8 cellular contexts compared by ENCODE assay signal in the genomic region with DNA sequence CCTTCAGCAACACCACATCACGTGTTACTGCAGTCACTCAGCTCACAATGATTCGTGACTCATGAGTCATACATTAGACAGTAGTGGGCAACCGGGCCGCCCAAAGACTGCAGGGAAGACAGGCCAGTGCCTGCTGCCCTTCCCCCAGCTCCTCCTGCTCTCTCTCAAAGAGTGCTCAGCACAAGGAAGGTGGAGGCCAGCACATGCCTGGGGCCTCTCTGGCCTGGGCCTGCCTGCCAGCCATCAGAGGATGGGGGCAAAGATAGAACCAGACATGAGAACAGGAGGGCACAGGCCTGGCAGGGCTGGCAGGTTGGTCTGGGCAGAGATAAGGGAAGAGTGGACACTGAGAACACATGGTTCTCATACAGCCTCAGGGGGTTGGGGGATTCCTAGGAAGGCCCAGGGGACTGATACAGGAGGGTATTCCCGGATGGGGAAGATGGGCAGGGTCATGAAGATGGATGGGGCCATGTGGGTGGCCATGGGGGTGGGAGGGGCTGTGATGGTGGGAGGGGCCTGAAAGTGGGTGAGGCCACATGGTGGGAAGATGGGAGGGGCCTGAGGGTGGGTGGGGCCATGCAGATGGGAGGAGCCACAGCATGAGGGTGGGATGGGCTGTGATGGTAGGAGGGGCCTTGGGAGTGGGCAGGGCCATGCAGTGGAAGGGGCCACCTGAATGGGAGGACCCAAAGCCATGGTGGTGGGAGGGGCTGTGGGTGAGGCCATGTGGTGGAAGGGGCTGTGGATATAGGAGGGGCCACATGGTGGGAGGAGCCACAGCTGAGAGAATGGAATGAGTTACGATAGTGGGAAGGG. TPM values are rescaled to one million over a fixed set of nuclear protein-coding genes. Genes with fewer than 3 reads are reported as not detected.
DNase-seq lines count a peak whose midpoint lies in the region; ATAC-seq, FAIRE-seq and TF ChIP-seq lines count a peak whose summit lies in the region.

No MANE protein-coding gene starts in this region.

- in situ Hi-C loops in KBM-7 (cut with MboI; ENCODE audit: low pct_unique_long_range_greater_than_20kb, low sequenced_read_pairs), result loop anchor here (25.0 kb wide), 1 partner anchor 223 kb away; a partner anchor contains a TSS
- in situ Hi-C loops in transverse colon (cut with MboI; ENCODE audit: low pct_ligation_motif_present in 1 of 4, low pct_unique_long_range_greater_than_20kb in 1 of 4, low sequenced_read_pairs in 3 of 4), result loop anchor here in 3 of 4 donors (25.0 kb wide), 1 partner anchor 248 kb away; a partner anchor contains a TSS

- intact Hi-C loops in kidney (cut with DNase I) (loop anchor here (10.0 kb wide), 1 partner anchor 230 kb away; no protein-coding TSS in a partner anchor), transverse colon (cut with DNase I; ENCODE audit: low total_unique reads) (no loop called here)

- peak; percentile 79 for ATAC-seq in activated CD8-positive, alpha-beta memory T cell treated with anti-CD3 and anti-CD28 coated beads, Interleukin-2, amount 10 ng/mL, durations not matched to agents 7 days and 5 days
- ATAC-seq in activated naive CD8-positive, alpha-beta T cell treated with anti-CD3 and anti-CD28 coated beads, Interleukin-2, amount 50 U/mL, for 24 hours, result peak; percentile 21
- no peak for ATAC-seq in HG02571 (IDR thresholded peaks at IDR 0.05; ENCODE audit: unreplicated experiment)

- DNase-seq in activated CD8-positive, alpha-beta memory T cell treated with anti-CD3 and anti-CD28 coated beads, Interleukin-2, amount 10 ng/mL, durations not matched to agents 7 days and 5 days, result peak; percentile 52
- no peak for DNase-seq in activated CD8-positive, alpha-beta memory T cell treated with anti-CD3 and anti-CD28 coated beads, Interleukin-2, amount 50 U/mL, for 48 hours
- DNase-seq in KBM-7, result peak; percentile 32
- DNase-seq in activated naive CD8-positive, alpha-beta T cell treated with anti-CD3 and anti-CD28 coated beads, Interleukin-2, amount 50 U/mL, for 24 hours, result peak; percentile 29
- peak; percentile 85 for DNase-seq in kidney
- no peak for DNase-seq in SIG-M5 treated with dmso at 0.1 percent for 504 hours (lab: John Stamatoyannopoulos, UW; ENCODE audit: unreplicated experiment)
- no peak for DNase-seq in transverse colon

- no peak overlapping the region for H3K27ac ChIP-seq in kidney (ENCODE audit: low read depth in 2 of 2, low read length in 2 of 2)
- H3K27ac ChIP-seq in transverse colon, result no peak overlapping the region

- no peaks in the 10 kb centered on the region for H3K27me3 Mint-ChIP-seq in activated CD8-positive, alpha-beta memory T cell treated with anti-CD3 and anti-CD28 coated beads, Interleukin-2, amount 10 ng/mL, durations not matched to agents 7 days and 5 days
- H3K27me3 Mint-ChIP-seq in activated naive CD8-positive, alpha-beta T cell treated with anti-CD3 and anti-CD28 coated beads, Interleukin-2, amount 50 U/mL, for 24 hours, result no peaks in the 10 kb centered on the region

- no peak for TF ChIP-seq CTCF in kidney (IDR thresholded peaks at IDR 0.05; ENCODE audit: borderline replicate concordance, extremely low read depth, insufficient read depth)
- TF ChIP-seq CTCF in transverse colon (IDR thresholded peaks at IDR 0.05), result no peak

- H3K27ac Mint-ChIP-seq in activated CD8-positive, alpha-beta memory T cell treated with anti-CD3 and anti-CD28 coated beads, Interleukin-2, amount 10 ng/mL, durations not matched to agents 7 days and 5 days, result no peak overlapping the region
- no peak overlapping the region for H3K27ac Mint-ChIP-seq in activated naive CD8-positive, alpha-beta T cell treated with anti-CD3 and anti-CD28 coated beads, Interleukin-2, amount 50 U/mL, for 24 hours

- no peak for TF ChIP-seq POLR2A in transverse colon (IDR thresholded peaks at IDR 0.05)

- no peaks in the 10 kb centered on the region for H3K9me3 Mint-ChIP-seq in activated CD8-positive, alpha-beta memory T cell treated with anti-CD3 and anti-CD28 coated beads, Interleukin-2, amount 10 ng/mL, durations not matched to agents 7 days and 5 days (ENCODE audit: low read depth)
- no peaks in the 10 kb centered on the region for H3K9me3 Mint-ChIP-seq in activated naive CD8-positive, alpha-beta T cell treated with anti-CD3 and anti-CD28 coated beads, Interleukin-2, amount 50 U/mL, for 24 hours

- CTCF ChIA-PET in activated CD8-positive, alpha-beta memory T cell treated with anti-CD3 and anti-CD28 coated beads, Interleukin-2, amount 10 ng/mL, durations not matched to agents 7 days and 5 days (lab: Charles Lee), result no interaction called here

- no peak for FAIRE-seq in kidney (lab: Jason Lieb, UNC)

- H3K9ac ChIP-seq in kidney (ENCODE audit: low read length in 2 of 2), result no peak overlapping the region

- no peaks in the 10 kb centered on the region for H3K36me3 Mint-ChIP-seq in activated CD8-positive, alpha-beta memory T cell treated with anti-CD3 and anti-CD28 coated beads, Interleukin-2, amount 10 ng/mL, durations not matched to agents 7 days and 5 days
- no peaks in the 10 kb centered on the region for H3K36me3 Mint-ChIP-seq in activated naive CD8-positive, alpha-beta T cell treated with anti-CD3 and anti-CD28 coated beads, Interleukin-2, amount 50 U/mL, for 24 hours (ENCODE audit: low read depth)

- no peak for TF ChIP-seq EP300 in transverse colon (IDR thresholded peaks at IDR 0.05; ENCODE audit: low read depth)

- H3K36me3 ChIP-seq in kidney (ENCODE audit: control insufficient read depth in 1 of 2, insufficient read depth in 2 of 2, low read length in 2 of 2), result peaks cover 33 to 78% of the 10 kb centered on the region in 2 donors
- H3K36me3 ChIP-seq in transverse colon, result no peaks in the 10 kb centered on the region

- H3K4me1 ChIP-seq in kidney (ENCODE audit: control insufficient read depth in 1 of 2, insufficient read depth in 1 of 2, low read depth in 1 of 2, low read length in 2 of 2) (no peaks in the 10 kb centered on the region), transverse colon (no peaks in the 10 kb centered on the region)

- H3K4me3 Mint-ChIP-seq in activated CD8-positive, alpha-beta memory T cell treated with anti-CD3 and anti-CD28 coated beads, Interleukin-2, amount 10 ng/mL, durations not matched to agents 7 days and 5 days, result no peak overlapping the region
- H3K4me3 Mint-ChIP-seq in activated naive CD8-positive, alpha-beta T cell treated with anti-CD3 and anti-CD28 coated beads, Interleukin-2, amount 50 U/mL, for 24 hours, result no peak overlapping the region

- H3K4me1 Mint-ChIP-seq in activated CD8-positive, alpha-beta memory T cell treated with anti-CD3 and anti-CD28 coated beads, Interleukin-2, amount 10 ng/mL, durations not matched to agents 7 days and 5 days, result peaks cover 3% of the 10 kb centered on the region
- H3K4me1 Mint-ChIP-seq in activated naive CD8-positive, alpha-beta T cell treated with anti-CD3 and anti-CD28 coated beads, Interleukin-2, amount 50 U/mL, for 24 hours, result peaks cover 3% of the 10 kb centered on the region

- H3K4me3 ChIP-seq in kidney (ENCODE audit: low read length in 2 of 2) (no peak overlapping the region), transverse colon (no peak overlapping the region)

- WGBS in transverse colon (ENCODE audit: low coverage in 1 of 2), 2 donors, result 72 to 86% methylated on average over 2 to 6 of the region's 6 CpGs

- H3K9me3 ChIP-seq in kidney (ENCODE audit: control insufficient read depth in 1 of 2, low read length in 2 of 2), result no peaks in the 10 kb centered on the region
- no peaks in the 10 kb centered on the region for H3K9me3 ChIP-seq in transverse colon

- no peaks in the 10 kb centered on the region for H3K27me3 ChIP-seq in transverse colon

RNA-seq across cellular contexts. Expression of a gene that starts 29.0 kb away (rescaled TPM):
- 10 to 100 TPM; 41.6 to 43.9 TPM for total RNA-seq in activated CD8-positive, alpha-beta memory T cell treated with anti-CD3 and anti-CD28 coated beads, Interleukin-2, amount 10 ng/mL, durations not matched to agents 7 days and 5 days
- total RNA-seq in kidney, result 14.5 TPM
- polyA plus RNA-seq in kidney (ENCODE audit: insufficient read depth, low read depth, low replicate concordance), result 13.9 TPM
- 10 to 100 TPM; 11.3 to 28.4 (median 22.3) TPM for total RNA-seq in transverse colon

RNA-seq across cellular contexts. Expression of a gene that starts 37.7 kb away (rescaled TPM):
- total RNA-seq in activated CD8-positive, alpha-beta memory T cell treated with anti-CD3 and anti-CD28 coated beads, Interleukin-2, amount 10 ng/mL, durations not matched to agents 7 days and 5 days, result under 1 TPM in 1 of 2 experiments, not detected in 1; 0.47 TPM
- 109 TPM for total RNA-seq in kidney
- polyA plus RNA-seq in kidney (ENCODE audit: insufficient read depth, low read depth, low replicate concordance), result 74.9 TPM
- total RNA-seq in transverse colon, result 10 to 100 TPM in 2 of 4 donors, 1 to 10 TPM in 2; 5.2 to 46.8 (median 13.5) TPM

Comparison
In these comparisons a context has a peak if more than half of its experiments do, and no peak if none do; other contexts are left out.
1. DNase-seq: peak in activated CD8-positive, alpha-beta memory T cell treated with anti-CD3 and anti-CD28 coated beads, Interleukin-2, amount 10 ng/mL, durations not matched to agents 7 days and 5 days (single experiment), KBM-7 (single experiment), activated naive CD8-positive, alpha-beta T cell treated with anti-CD3 and anti-CD28 coated beads, Interleukin-2, amount 50 U/mL, for 24 hours (single experiment) and kidney (single experiment); none in activated CD8-positive, alpha-beta memory T cell treated with anti-CD3 and anti-CD28 coated beads, Interleukin-2, amount 50 U/mL, for 48 hours (single experiment), SIG-M5 treated with dmso at 0.1 percent for 504 hours (single experiment) and transverse colon (single experiment).
2. RNA of a gene that starts 37.7 kb away (total RNA-seq): 109 TPM in kidney (single experiment) and 5.2 to 46.8 TPM in transverse colon; 0.47 TPM in activated CD8-positive, alpha-beta memory T cell treated with anti-CD3 and anti-CD28 coated beads, Interleukin-2, amount 10 ng/mL, durations not matched to agents 7 days and 5 days; every median in the first group is over 4 times any median in the second.